ENCODE assay signal across 8 cellular contexts in the genomic region with DNA sequence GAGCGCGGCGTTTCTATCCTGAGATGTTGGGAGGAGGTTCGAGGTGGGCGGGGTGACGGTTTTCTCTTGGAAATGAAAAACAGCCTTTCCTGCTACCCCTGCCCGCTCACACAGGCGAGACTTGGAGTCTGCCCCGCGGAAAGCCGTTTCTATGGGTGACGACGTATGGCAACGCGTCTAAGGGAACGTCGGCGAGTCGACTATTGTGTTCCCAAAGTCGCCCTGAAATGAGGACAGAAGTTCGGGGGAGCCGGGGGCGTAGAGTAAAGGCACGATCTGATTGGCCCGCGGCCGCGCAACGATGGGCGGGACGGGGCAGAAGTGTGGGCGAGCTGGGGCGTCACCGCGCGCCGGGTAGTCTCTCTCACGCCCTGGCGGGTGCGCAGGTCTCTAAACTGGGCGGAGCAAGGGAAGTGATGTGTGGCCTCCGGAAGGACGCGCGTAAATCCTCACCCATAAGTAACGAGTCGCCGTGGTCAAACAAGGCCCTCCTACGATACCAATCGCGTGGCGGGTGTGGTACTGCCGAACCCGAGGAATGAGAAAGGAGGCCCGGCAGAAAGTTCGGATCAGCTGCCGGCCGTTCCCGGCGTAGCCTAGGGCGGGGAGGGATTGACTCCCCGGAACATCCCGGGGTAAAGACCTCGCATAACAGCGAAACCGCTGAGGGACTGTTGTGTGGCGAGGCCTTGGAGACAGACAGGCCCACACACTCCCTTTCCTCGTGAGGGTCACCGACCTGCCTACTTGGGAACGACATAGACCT.
DNase-seq lines count a peak whose midpoint lies in the region; ATAC-seq and TF ChIP-seq lines count a peak whose summit lies in the region.

No MANE protein-coding gene starts in this region.

- ATAC-seq in GM19328 (IDR thresholded peaks at IDR 0.05; ENCODE audit: unreplicated experiment) (peak; percentile 99), HG03469 (IDR thresholded peaks at IDR 0.05; ENCODE audit: unreplicated experiment) (peak; percentile 96), left colon (peak; percentile 98)

- DNase-seq in NCI-H526 (lab: John Stamatoyannopoulos, UW) (peak; percentile 95 to 98), coronary artery (ENCODE audit: low spot score) (peak; percentile 98), left colon (peak; percentile 97)
- peak; percentile 99 for DNase-seq in activated CD4-positive, alpha-beta T cell treated with anti-CD3 and anti-CD28 coated beads, Interleukin-2, amount 10 ng/mL, durations not matched to agents 24 days and 14 days
- peak; percentile 88 to 93 for DNase-seq in stimulated activated CD4-positive, alpha-beta T cell treated with anti-CD3 and anti-CD28 coated beads, Interleukin-1b, Interleukin-23, amount 100 ng/mL, for 4 hours (ENCODE audit: low read depth in 2 of 2)

- peak overlapping the region; percentile 95 for H3K4me3 Mint-ChIP-seq in activated CD4-positive, alpha-beta T cell treated with anti-CD3 and anti-CD28 coated beads, Interleukin-2, amount 10 ng/mL, durations not matched to agents 24 days and 14 days

- H3K4me2 ChIP-seq in BLaER1 treated with 17β-estradiol and CSF1 and Interleukin-3, amounts not matched to agents 10 nM and 100 nM = peak overlapping the region; percentile 69 to 88 (median 77)

- intact Hi-C loops in activated CD4-positive, alpha-beta T cell treated with anti-CD3 and anti-CD28 coated beads, Interleukin-2, amount 10 ng/mL, durations not matched to agents 24 days and 14 days (cut with micrococcal nuclease) = loop anchor here (1.0 to 10.0 kb wide), 10 partner anchors 70 to 941 kb away; a partner anchor contains a TSS
- intact Hi-C loops in left colon (cut with DNase I, micrococcal nuclease) = no loop called here

- H3K27ac Mint-ChIP-seq in activated CD4-positive, alpha-beta T cell treated with anti-CD3 and anti-CD28 coated beads, Interleukin-2, amount 10 ng/mL, durations not matched to agents 24 days and 14 days = peak overlapping the region; percentile 97

- no peaks in the 10 kb centered on the region for H4K20me1 ChIP-seq in BLaER1 treated with 17β-estradiol and CSF1 and Interleukin-3, amounts not matched to agents 10 nM and 100 nM

- peaks cover 7 to 14% (median 13%) of the 10 kb centered on the region in 11 experiments; a peak in 21 of 22 replicates for H3K9me3 ChIP-seq in BLaER1 treated with 17β-estradiol and CSF1 and Interleukin-3, amounts not matched to agents 10 nM and 100 nM (replicated peaks in 1 of 11)

- no peaks in the 10 kb centered on the region for H3K36me3 ChIP-seq in BLaER1 treated with 17β-estradiol and CSF1 and Interleukin-3, amounts not matched to agents 10 nM and 100 nM

- peak overlapping the region; percentile 68 to 81 (median 74) for H3K4me3 ChIP-seq in BLaER1 treated with 17β-estradiol and CSF1 and Interleukin-3, amounts not matched to agents 10 nM and 100 nM
- H3K4me3 ChIP-seq in coronary artery = peak overlapping the region; percentile 73

- H3K9ac ChIP-seq in BLaER1 treated with 17β-estradiol and CSF1 and Interleukin-3, amounts not matched to agents 10 nM and 100 nM = peak overlapping the region; percentile 78 to 95 (median 85)

- peaks cover 0 to 19% (median 6%) of the 10 kb centered on the region in 10 experiments; a peak in 12 of 20 replicates for H3K4me1 ChIP-seq in BLaER1 treated with 17β-estradiol and CSF1 and Interleukin-3, amounts not matched to agents 10 nM and 100 nM

- H3K36me3 Mint-ChIP-seq in activated CD4-positive, alpha-beta T cell treated with anti-CD3 and anti-CD28 coated beads, Interleukin-2, amount 10 ng/mL, durations not matched to agents 24 days and 14 days (ENCODE audit: low read depth) = peaks cover 7% of the 10 kb centered on the region

- no peak for TF ChIP-seq CTCF in coronary artery (IDR thresholded peaks at IDR 0.05)

- peaks cover 1% of the 10 kb centered on the region for H3K27me3 Mint-ChIP-seq in activated CD4-positive, alpha-beta T cell treated with anti-CD3 and anti-CD28 coated beads, Interleukin-2, amount 10 ng/mL, durations not matched to agents 24 days and 14 days

- peaks cover 4% of the 10 kb centered on the region for H3K9me3 Mint-ChIP-seq in activated CD4-positive, alpha-beta T cell treated with anti-CD3 and anti-CD28 coated beads, Interleukin-2, amount 10 ng/mL, durations not matched to agents 24 days and 14 days

- H3K27me3 ChIP-seq in BLaER1 treated with 17β-estradiol and CSF1 and Interleukin-3, amounts not matched to agents 10 nM and 100 nM = no peaks in the 10 kb centered on the region

- peaks cover 12% of the 10 kb centered on the region for H3K4me1 Mint-ChIP-seq in activated CD4-positive, alpha-beta T cell treated with anti-CD3 and anti-CD28 coated beads, Interleukin-2, amount 10 ng/mL, durations not matched to agents 24 days and 14 days

- H3K27ac ChIP-seq in BLaER1 treated with 17β-estradiol and CSF1 and Interleukin-3, amounts not matched to agents 10 nM and 100 nM = peak overlapping the region; percentile 83 to 96 (median 88)
- H3K27ac ChIP-seq in coronary artery = peak overlapping the region; percentile 93 to 98

Comparison
In these comparisons a context has a peak if more than half of its experiments do, and no peak if none do; other contexts are left out.
1. Peak in every context shown above with its lines: DNase-seq, ATAC-seq, H3K4me3 ChIP-seq and H3K27ac ChIP-seq.